Comparison of ENCODE assay signal across 1 cellular context in the genomic region with DNA sequence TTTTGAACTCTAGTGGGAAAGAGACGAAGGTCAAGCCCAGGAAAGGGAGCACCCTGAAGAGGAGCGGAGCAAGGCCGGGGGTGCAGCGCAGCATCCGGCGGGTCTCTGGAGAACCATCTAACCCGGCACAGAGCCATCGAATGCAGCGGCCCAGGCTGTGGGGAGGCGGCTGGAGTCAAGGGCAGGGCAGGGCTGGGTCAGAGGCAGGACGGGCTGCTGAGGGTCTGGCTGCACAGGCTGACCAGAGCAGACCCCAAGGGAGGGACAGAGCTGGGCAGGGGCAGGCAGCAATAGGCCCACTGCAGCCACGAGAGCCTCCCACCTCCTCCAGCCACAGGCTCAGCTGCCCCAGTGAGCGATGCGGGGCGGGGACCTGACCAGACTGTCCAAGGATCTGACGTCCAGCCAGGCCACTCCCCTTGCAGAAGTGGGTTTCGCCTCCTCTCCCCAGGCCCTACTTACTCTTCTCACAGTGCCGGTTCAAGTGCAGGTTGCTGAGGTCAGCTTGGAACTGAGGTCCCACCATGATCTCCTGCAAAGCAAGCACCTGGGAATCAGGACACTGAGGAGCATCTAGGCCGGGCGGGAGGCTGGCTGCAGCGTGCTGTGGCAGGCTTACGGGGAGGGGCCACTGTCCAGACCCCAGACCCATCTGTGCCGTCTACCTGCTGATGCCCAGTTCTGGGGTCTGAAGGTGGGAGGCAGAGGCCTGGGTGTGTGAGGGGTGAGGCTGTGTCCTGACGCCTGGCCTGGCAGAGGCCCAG.
TF ChIP-seq lines count a peak whose summit lies in the region.

No MANE protein-coding gene starts in this region.

TF ChIP-seq in H1, 55 proteins besides CTCF, POLR2A, EP300 and RAD21:
- TF ChIP-seq RXRA (IDR thresholded peaks at IDR 0.05; ENCODE audit: insufficient read depth, low read depth, low read length) (no peak), KDM4A (IDR thresholded peaks at IDR 0.05; ENCODE audit: low read depth, low read length, severe bottlenecking) (no peak), CREB1 (IDR thresholded peaks at IDR 0.05) (no peak), ASH2L (IDR thresholded peaks at IDR 0.05; ENCODE audit: low read length) (no peak), BACH1 (IDR thresholded peaks at IDR 0.05; ENCODE audit: low read length) (no peak), SAP30 (IDR thresholded peaks at IDR 0.05; ENCODE audit: insufficient read depth, insufficient replicate concordance, low read length) (no peak), MAX (IDR thresholded peaks at IDR 0.05) (no peak), CBX8 (IDR thresholded peaks at IDR 0.05; ENCODE audit: borderline replicate concordance, low read depth, low read length) (no peak), ZNF274 (IDR thresholded peaks at IDR 0.05; ENCODE audit: borderline replicate concordance, extremely low read depth, low read length) (no peak), USF2 (IDR thresholded peaks at IDR 0.05; ENCODE audit: low read length) (no peak), JUND (IDR thresholded peaks at IDR 0.05; ENCODE audit: low read length) (no peak), YY1 (IDR thresholded peaks at IDR 0.05; ENCODE audit: low read depth, low read length) (no peak)
